ENCODE assay signal across 8 cellular contexts in genomic region chr6:52352239-52353008, GRCh38. TPM values are rescaled to one million over a fixed set of nuclear protein-coding genes. Genes with fewer than 3 reads are reported as not detected.
A peak's percentile ranks its signal among the peaks of the same experiment; 100 is the strongest.
DNase-seq lines count a peak whose midpoint lies in the region; ATAC-seq, FAIRE-seq and TF ChIP-seq lines count a peak whose summit lies in the region.

No MANE protein-coding gene starts in this region.

- peak overlapping the region; percentile 61 for H3K9ac ChIP-seq in HepG2 (ENCODE audit: insufficient read depth, low read depth, low read length)

- intact Hi-C loops in adrenal gland (cut with DNase I), result no loop called here
- intact Hi-C loops in HepG2 (cut with micrococcal nuclease; ENCODE audit: unreplicated experiment), result loop anchor here (1.0 to 5.0 kb wide), 2 partner anchors 35 to 68 kb away; partner anchors contain the start of gene MCM3

- peak; percentile 82 for FAIRE-seq in HepG2 (lab: Jason Lieb, UNC)

- no peaks in the 10 kb centered on the region for H3K79me2 ChIP-seq in HepG2 (ENCODE audit: insufficient read depth, low read length)

- 40 to 52% (median 46%) methylated on average over 5 of the region's 5 CpGs for WGBS in adrenal gland, 4 donors
- WGBS in HepG2 (ENCODE audit: low lambda C conversion rate), result 1% methylated on average over 5 of the region's 5 CpGs

- POLR2A ChIA-PET in HepG2 (lab: Yijun Ruan, JAX), result interaction anchor here (0.7 to 3.8 kb wide), 15 partner anchors 10 to 246 kb away, joined by 3 to 50 read pairs (median 5); partner anchors contain the start of genes EFHC1, MCM3 and PAQR8

- H3K4me1 ChIP-seq in adrenal gland (replicated peaks in 1 of 2) (no peaks in the 10 kb centered on the region), HepG2 (ENCODE audit: insufficient read depth, low read length) (peaks cover 58% of the 10 kb centered on the region)

- H3K9me3 ChIP-seq in adrenal gland (replicated peaks in 1 of 3), result no peaks in the 10 kb centered on the region
- no peaks in the 10 kb centered on the region for H3K9me3 ChIP-seq in HepG2 (ENCODE audit: low read length)

- H3K4me2 ChIP-seq in HepG2 (ENCODE audit: low read depth, low read length), result peak overlapping the region; percentile 84

- DNase-seq in AG09309 (ENCODE audit: low read depth) (peak; percentile 85), NCI-H1436 treated with DMSO at 0.1 percent for 48 hours (lab: John Stamatoyannopoulos, UW) (peak; percentile 81), adrenal gland (peak in 5 of 7 donors; percentile 10 to 56 (median 29)), HepG2 (ENCODE audit: low spot score) (peak; percentile 98), cortex of kidney (lab: John Stamatoyannopoulos, UW) (no peak)
- DNase-seq in effector CD8-positive, alpha-beta T cell (lab: John Stamatoyannopoulos, UW), result no peak

- peak overlapping the region in 1 of 5 donors; percentile 10 for H3K27ac ChIP-seq in adrenal gland
- peak overlapping the region; percentile 55 for H3K27ac ChIP-seq in HepG2 (ENCODE audit: extremely low read length, insufficient read depth, low read length)

- TF ChIP-seq RAD21 in HepG2 (CRISPR knock-in tag; IDR thresholded peaks at IDR 0.05), result no peak

- TF ChIP-seq CTCF in AG09309 (IDR thresholded peaks at IDR 0.05; ENCODE audit: control insufficient read depth, insufficient read depth, low read depth, low read length, missing control alignments), result no peak
- TF ChIP-seq CTCF in adrenal gland (IDR thresholded peaks at IDR 0.05), result no peak
- no peak for TF ChIP-seq CTCF in HepG2 (CRISPR knock-in tag; IDR thresholded peaks at IDR 0.05)

- no TSS peak for BruUV-seq in HepG2 (replicated peaks; lab: Mats Ljungman, UMichigan)

- peak; percentile 14 to 71; a peak in 3 of 4 replicates for TF ChIP-seq EP300 in HepG2 (IDR thresholded peaks at IDR 0.05; ENCODE audit: low read depth in 2 of 2, low read length in 2 of 2)
- TF ChIP-seq EP300 in HepG2 (CRISPR knock-in tag; IDR thresholded peaks at IDR 0.05; ENCODE audit: borderline replicate concordance), result peak; percentile 40; the same call in 1 of the 2 replicates

- H2AFZ ChIP-seq in HepG2 (ENCODE audit: low read length), result peak overlapping the region; percentile 77

- no peaks in the 10 kb centered on the region for H4K20me1 ChIP-seq in HepG2 (ENCODE audit: insufficient read depth, low read length)

- H3K27me3 ChIP-seq in adrenal gland (no peaks in the 10 kb centered on the region), HepG2 (ENCODE audit: control insufficient read depth in 1 of 2, insufficient read depth in 2 of 2, low read length in 2 of 2) (no peaks in the 10 kb centered on the region)

- no peaks in the 10 kb centered on the region for H3K36me3 ChIP-seq in adrenal gland (replicated peaks in 1 of 2)
- H3K36me3 ChIP-seq in HepG2 (replicated peaks in 1 of 2; ENCODE audit: control insufficient read depth in 1 of 2, insufficient read depth in 2 of 2, low read length in 2 of 2), result no peaks in the 10 kb centered on the region

- CTCF ChIA-PET in HepG2 (lab: Yijun Ruan, JAX; ENCODE audit: low intra/inter-chr PET ratio, low total read pairs), result no interaction called here

- in situ Hi-C loops in HepG2 (cut with HindIII; ENCODE audit: extremely low pct_ligation_motif_present, low pct_unique_long_range_greater_than_20kb), result no loop called here

- peak overlapping the region; percentile 20; the same call in 1 of the 2 replicates for H3K4me3 ChIP-seq in AG09309 (ENCODE audit: control insufficient read depth, low read depth, low read length)
- H3K4me3 ChIP-seq in adrenal gland, result no peak overlapping the region
- peak overlapping the region in 2 of 3 experiments; percentile 12 to 22; a peak in 3 of 6 replicates for H3K4me3 ChIP-seq in HepG2 (replicated peaks in 1 of 3; ENCODE audit: insufficient read depth in 1 of 3, low read depth in 2 of 3, low read length in 3 of 3)

- ATAC-seq in GM18508 (IDR thresholded peaks at IDR 0.05; ENCODE audit: insufficient read depth, unreplicated experiment) (peak; percentile 87), HG02884 (IDR thresholded peaks at IDR 0.05; ENCODE audit: unreplicated experiment) (peak; percentile 86), HepG2 (peak; percentile 97)

- TF ChIP-seq POLR2A in adrenal gland (IDR thresholded peaks at IDR 0.05), result no peak
- no peak for TF ChIP-seq POLR2A in HepG2 (IDR thresholded peaks at IDR 0.05; ENCODE audit: insufficient read depth in 1 of 2, low read depth in 2 of 2, low read length in 2 of 2)

TF ChIP-seq in HepG2, 621 proteins besides CTCF, POLR2A, EP300 and RAD21 (continues in another document):
- TF ChIP-seq SNAPC4 (CRISPR knock-in tag; IDR thresholded peaks at IDR 0.05) (no peak), ERF (CRISPR knock-in tag; IDR thresholded peaks at IDR 0.05) (peak; percentile 61; the same call in 1 of the 2 replicates), ZNF547 (CRISPR knock-in tag; IDR thresholded peaks at IDR 0.05) (no peak), ZNF3 (CRISPR knock-in tag; IDR thresholded peaks at IDR 0.05) (no peak), NCOR1 (IDR thresholded peaks at IDR 0.05; ENCODE audit: borderline replicate concordance, low read length) (no peak), ZFP1 (CRISPR knock-in tag; IDR thresholded peaks at IDR 0.05) (no peak), ZKSCAN1 (IDR thresholded peaks at IDR 0.05; ENCODE audit: low read length) (peak; percentile 25; the same call in 1 of the 2 replicates), ATF3 (CRISPR knock-in tag; IDR thresholded peaks at IDR 0.05) (peak; percentile 95)

RNA-seq across cellular contexts. Expression of gene PAQR8, which starts 9.5 kb away (rescaled TPM):
- 10 to 100 TPM in 3 of 8 donors, 1 to 10 TPM in 5; 2.3 to 17.1 (median 9.2) TPM for total RNA-seq in adrenal gland
- polyA plus RNA-seq in adrenal gland, result 1 to 10 TPM; 2.3 to 5.1 (median 2.9) TPM
- total RNA-seq in HepG2 (2016; rRNA removed; fragmentation: Illumina TruSeq; extraction: Trizol), result 26.2 and 37.7 TPM in 2 replicates
- total RNA-seq in HepG2 (2016; cell fraction: cytosol; rRNA removed; fragmentation: Illumina TruSeq; extraction: Trizol; ENCODE audit: low read depth), result 3.1 and 3.4 TPM in 2 replicates
- 25.3 and 36.5 TPM in 2 replicates for total RNA-seq in HepG2 (2016; cell fraction: insoluble cytoplasmic fraction; rRNA removed; fragmentation: Illumina TruSeq; extraction: Trizol)
- total RNA-seq in HepG2 (2016; cell fraction: membrane; rRNA removed; fragmentation: Illumina TruSeq; extraction: Trizol), result 16.5 TPM in 2 replicates
- 36.5 and 38.6 TPM in 2 replicates for total RNA-seq in HepG2 (2016; cell fraction: nucleus; rRNA removed; fragmentation: Illumina TruSeq; extraction: Trizol)
- 36.5 and 50.7 TPM in 2 replicates for polyA plus RNA-seq in HepG2 (2011; rRNA removed)
- 33.7 and 46.9 TPM in 2 replicates for polyA plus RNA-seq in HepG2 (2011; cell fraction: cytosol; rRNA removed)
- 17.0 and 22.0 TPM in 2 replicates for polyA plus RNA-seq in HepG2 (2011; cell fraction: nucleus; rRNA removed)
- 18.9 and 24.9 TPM in 2 replicates for polyA plus RNA-seq in HepG2 (2012)
- 2.3 and 2.8 TPM in 2 replicates for polyA plus RNA-seq in HepG2 (2016; cell fraction: cytosol; fragmentation: Illumina TruSeq; extraction: Trizol; ENCODE audit: low read depth)
- 23.7 TPM in 2 replicates for polyA plus RNA-seq in HepG2 (2016; cell fraction: insoluble cytoplasmic fraction; fragmentation: Illumina TruSeq; extraction: Trizol; ENCODE audit: low read depth)
- 8.0 and 8.6 TPM in 2 replicates for polyA plus RNA-seq in HepG2 (2016; cell fraction: membrane; fragmentation: Illumina TruSeq; extraction: Trizol; ENCODE audit: low read depth)
- polyA plus RNA-seq in HepG2 (2016; cell fraction: nucleus; fragmentation: Illumina TruSeq; extraction: Trizol; ENCODE audit: insufficient read depth, low read depth), result 41.8 and 43.1 TPM in 2 replicates
- polyA minus RNA-seq in HepG2 (2011; rRNA and poly(A)+ RNA removed; ENCODE audit: low replicate concordance), result 0.87 and 184 TPM in 2 replicates
- polyA minus RNA-seq in HepG2 (2011; cell fraction: cytosol; rRNA and poly(A)+ RNA removed), result 34.4 and 49.4 TPM in 2 replicates
- polyA minus RNA-seq in HepG2 (2011; cell fraction: nucleus; rRNA and poly(A)+ RNA removed), result 30.6 and 38.9 TPM in 2 replicates

Comparison
In these comparisons a context has a peak if more than half of its experiments do, and no peak if none do; other contexts are left out.
1. DNase-seq: peak in AG09309 (single experiment), NCI-H1436 treated with DMSO at 0.1 percent for 48 hours (single experiment), adrenal gland (5 of 7) and HepG2 (single experiment); none in effector CD8-positive, alpha-beta T cell (single experiment) and cortex of kidney (single experiment).
2. H3K4me3 ChIP-seq: peak in AG09309 (single experiment) and HepG2 (2 of 3); none in adrenal gland (0 of 4).
3. Peak in every context shown above with its lines, with median percentiles within 50 percentile points of each other: ATAC-seq.